8 cellular contexts compared by ENCODE assay signal in genomic region chr5:150112211-150113046, GRCh38. TPM values are rescaled to one million over a fixed set of nuclear protein-coding genes. Genes with fewer than 3 reads are reported as not detected.
DNase-seq lines count a peak whose midpoint lies in the region; ATAC-seq, FAIRE-seq and TF ChIP-seq lines count a peak whose summit lies in the region.
"Had no signal": no experiment of that assay in that cellular context is flagged by ENCODE, and none has a peak within 500 bp of the region (broad histone marks: within the 10 kb centered on the region; RNA-seq: fewer than 3 reads in every experiment).

No MANE protein-coding gene starts in this region.

- no peak for TF ChIP-seq CTCF in HFFc6 (IDR thresholded peaks at IDR 0.05)
- no peak for TF ChIP-seq CTCF in MCF 10A (IDR thresholded peaks at IDR 0.05; ENCODE audit: unreplicated experiment)
- TF ChIP-seq CTCF in HepG2 (CRISPR knock-in tag; IDR thresholded peaks at IDR 0.05) = no peak

- 7% methylated on average over 6 of the region's 6 CpGs for WGBS in HepG2 (ENCODE audit: low lambda C conversion rate)

- peaks cover 2 to 22% of the 10 kb centered on the region in 2 experiments; a peak in 2 of 5 replicates for H3K27me3 ChIP-seq in HepG2 (ENCODE audit: control insufficient read depth in 1 of 2, insufficient read depth in 2 of 2, low read length in 2 of 2)

- in situ Hi-C loops in HepG2 (cut with HindIII; ENCODE audit: extremely low pct_ligation_motif_present, low pct_unique_long_range_greater_than_20kb) = no loop called here

- CTCF ChIA-PET in MCF 10A (lab: Yijun Ruan, JAX) (interaction anchor here (0.6 to 3.2 kb wide), 11 partner anchors 10 to 869 kb away, joined by 3 to 32 read pairs (median 4); no protein-coding TSS in a partner anchor), HepG2 (lab: Yijun Ruan, JAX; ENCODE audit: low intra/inter-chr PET ratio, low total read pairs) (no interaction called here)
- CTCF ChIA-PET in activated naive CD4-positive, alpha-beta T cell treated with anti-CD3 and anti-CD28 coated beads for 36 hours (lab: Charles Lee) = interaction anchor here (0.6 to 1.3 kb wide), 3 partner anchors 37 to 260 kb away, joined by 3 to 4 read pairs (median 4); no protein-coding TSS in a partner anchor

- no peak for TF ChIP-seq POLR2A in HepG2 (IDR thresholded peaks at IDR 0.05; ENCODE audit: insufficient read depth in 1 of 2, low read depth in 2 of 2, low read length in 2 of 2)

- FAIRE-seq in HepG2 (lab: Jason Lieb, UNC) = no peak
- no peak for FAIRE-seq in urothelium cell line (lab: Jason Lieb, UNC)
- FAIRE-seq: endothelial cell of umbilical vein had no signal

- DNase-seq in HFFc6 = peak; percentile 89
- peak; percentile 93 for DNase-seq in MCF 10A (ENCODE audit: unreplicated experiment)
- DNase-seq in HepG2 (ENCODE audit: low spot score) = no peak
- peak; percentile 87 for DNase-seq in urothelium cell line (ENCODE audit: low spot score)
- no peak for DNase-seq in activated naive CD4-positive, alpha-beta T cell treated with anti-CD3 and anti-CD28 coated beads for 36 hours
- no peak for DNase-seq in NCI-H1092 treated with DMSO at 0.1 percent for 48 hours (lab: John Stamatoyannopoulos, UW)

- no peaks in the 10 kb centered on the region for H3K36me3 ChIP-seq in HepG2 (replicated peaks in 1 of 2; ENCODE audit: control insufficient read depth in 1 of 2, insufficient read depth in 2 of 2, low read length in 2 of 2)

- no peak for TF ChIP-seq RAD21 in HepG2 (CRISPR knock-in tag; IDR thresholded peaks at IDR 0.05)

- POLR2A ChIA-PET in MCF 10A (lab: Yijun Ruan, JAX) (interaction anchor here (0.6 to 2.5 kb wide), 9 partner anchors 11 to 208 kb away, joined by 3 to 16 read pairs (median 5); partner anchors contain the start of genes HMGXB3 and TIGD6), HepG2 (lab: Yijun Ruan, JAX) (no interaction called here)

- H3K9me3 Mint-ChIP-seq in HFFc6 = no peaks in the 10 kb centered on the region
- H3K9me3 Mint-ChIP-seq in MCF 10A (ENCODE audit: unreplicated experiment) = no peaks in the 10 kb centered on the region
- no peaks in the 10 kb centered on the region for H3K9me3 Mint-ChIP-seq in activated naive CD4-positive, alpha-beta T cell treated with anti-CD3 and anti-CD28 coated beads for 36 hours

- H3K27ac Mint-ChIP-seq in HFFc6 (peak overlapping the region; percentile 85), MCF 10A (ENCODE audit: low read depth, unreplicated experiment) (peak overlapping the region; percentile 46)
- no peak overlapping the region for H3K27ac Mint-ChIP-seq in activated naive CD4-positive, alpha-beta T cell treated with anti-CD3 and anti-CD28 coated beads for 36 hours

- no TSS peak for BruUV-seq in MCF 10A (replicated peaks; lab: Mats Ljungman, UMichigan)
- no TSS peak for BruUV-seq in HepG2 (replicated peaks; lab: Mats Ljungman, UMichigan)

- no peak overlapping the region for H3K4me3 ChIP-seq in HepG2 (replicated peaks in 1 of 3; ENCODE audit: insufficient read depth in 1 of 3, low read depth in 2 of 3, low read length in 3 of 3)

- peaks cover 7% of the 10 kb centered on the region; the same call in 1 of the 2 replicates for H3K4me1 ChIP-seq in HepG2 (ENCODE audit: insufficient read depth, low read length)

- no peaks in the 10 kb centered on the region for H4K20me1 ChIP-seq in HepG2 (ENCODE audit: insufficient read depth, low read length)

- H3K79me2 ChIP-seq in HepG2 (ENCODE audit: insufficient read depth, low read length) = no peaks in the 10 kb centered on the region

- peaks cover 68% of the 10 kb centered on the region for H3K4me1 Mint-ChIP-seq in HFFc6 (ENCODE audit: low read depth)
- peaks cover 47% of the 10 kb centered on the region for H3K4me1 Mint-ChIP-seq in MCF 10A (ENCODE audit: insufficient read depth, unreplicated experiment)
- no peaks in the 10 kb centered on the region for H3K4me1 Mint-ChIP-seq in activated naive CD4-positive, alpha-beta T cell treated with anti-CD3 and anti-CD28 coated beads for 36 hours (ENCODE audit: low read depth)

- H3K4me3 Mint-ChIP-seq in HFFc6 (peak overlapping the region; percentile 43), MCF 10A (ENCODE audit: unreplicated experiment) (no peak overlapping the region)
- no peak overlapping the region for H3K4me3 Mint-ChIP-seq in activated naive CD4-positive, alpha-beta T cell treated with anti-CD3 and anti-CD28 coated beads for 36 hours

- H3K27ac ChIP-seq in HepG2 (ENCODE audit: extremely low read length, insufficient read depth, low read length) = no peak overlapping the region

- TF ChIP-seq EP300 in HepG2 (IDR thresholded peaks at IDR 0.05; ENCODE audit: low read depth in 2 of 2, low read length in 2 of 2) (no peak), HepG2 (CRISPR knock-in tag; IDR thresholded peaks at IDR 0.05; ENCODE audit: borderline replicate concordance) (no peak)

- H3K36me3 Mint-ChIP-seq in HFFc6 (ENCODE audit: low read depth) (peaks cover 10% of the 10 kb centered on the region), MCF 10A (ENCODE audit: insufficient read depth, unreplicated experiment) (no peaks in the 10 kb centered on the region)
- H3K36me3 Mint-ChIP-seq in activated naive CD4-positive, alpha-beta T cell treated with anti-CD3 and anti-CD28 coated beads for 36 hours (ENCODE audit: low read depth) = no peaks in the 10 kb centered on the region

- peaks cover 18% of the 10 kb centered on the region for H3K27me3 Mint-ChIP-seq in HFFc6 (ENCODE audit: insufficient read depth)
- H3K27me3 Mint-ChIP-seq in MCF 10A (ENCODE audit: insufficient read depth, unreplicated experiment) = no peaks in the 10 kb centered on the region
- no peaks in the 10 kb centered on the region for H3K27me3 Mint-ChIP-seq in activated naive CD4-positive, alpha-beta T cell treated with anti-CD3 and anti-CD28 coated beads for 36 hours (ENCODE audit: low read depth)

- H3K4me2 ChIP-seq in HepG2 (ENCODE audit: low read depth, low read length) = no peak overlapping the region

- H2AFZ ChIP-seq in HepG2 (ENCODE audit: low read length) = no peak overlapping the region

- ATAC-seq in HepG2 (peak; percentile 21), GM19324 (IDR thresholded peaks at IDR 0.05; ENCODE audit: low FRiP score, unreplicated experiment) (no peak)

- no peaks in the 10 kb centered on the region for H3K9me3 ChIP-seq in HepG2 (ENCODE audit: low read length)

- intact Hi-C loops in MCF 10A (cut with micrococcal nuclease) (loop anchor here (2.0 to 10.0 kb wide), 3 partner anchors 75 to 478 kb away; partner anchors contain the start of genes HMGXB3 and TIGD6), HepG2 (cut with micrococcal nuclease; ENCODE audit: unreplicated experiment) (no loop called here)
- intact Hi-C loops in activated naive CD4-positive, alpha-beta T cell treated with anti-CD3 and anti-CD28 coated beads for 36 hours (cut with micrococcal nuclease) = no loop called here

- no peak overlapping the region for H3K9ac ChIP-seq in HepG2 (ENCODE audit: insufficient read depth, low read depth, low read length)

RNA-seq across cellular contexts. Expression of gene CSF1R, which starts 26.1 kb away (rescaled TPM):
- 1 to 10 TPM in 2 of 6 experiments, under 1 TPM in 4; 0.26 to 1.5 (median 0.78) TPM for total RNA-seq in HFFc6 (2021; fragmentation: NEBNext Ultra II Directional; extraction: Animal tissue kit (Norgen Biotek cat#: 25700))
- total RNA-seq in MCF 10A (2022) = 0.88 and 1.6 TPM in 2 replicates
- total RNA-seq in HepG2 (2016; rRNA removed; fragmentation: Illumina TruSeq; extraction: Trizol) = not detected in 2 replicates
- total RNA-seq in HepG2 (2016; cell fraction: cytosol; rRNA removed; fragmentation: Illumina TruSeq; extraction: Trizol; ENCODE audit: low read depth) = not detected in 2 replicates
- not detected in 2 replicates for total RNA-seq in HepG2 (2016; cell fraction: insoluble cytoplasmic fraction; rRNA removed; fragmentation: Illumina TruSeq; extraction: Trizol)
- total RNA-seq in HepG2 (2016; cell fraction: membrane; rRNA removed; fragmentation: Illumina TruSeq; extraction: Trizol) = not detected in 2 replicates
- total RNA-seq in HepG2 (2016; cell fraction: nucleus; rRNA removed; fragmentation: Illumina TruSeq; extraction: Trizol) = not detected in 2 replicates
- 0.01 TPM in 1 of 2 replicates, not detected in the other for polyA plus RNA-seq in HepG2 (2011; rRNA removed)
- polyA plus RNA-seq in HepG2 (2011; cell fraction: cytosol; rRNA removed) = 0.01 TPM in 1 of 2 replicates, not detected in the other
- 0.03 TPM in 1 of 2 replicates, not detected in the other for polyA plus RNA-seq in HepG2 (2011; cell fraction: nucleus; rRNA removed)
- polyA plus RNA-seq in HepG2 (2012) = 0.07 TPM in 1 of 2 replicates, not detected in the other
- not detected in 2 replicates for polyA plus RNA-seq in HepG2 (2016; cell fraction: cytosol; fragmentation: Illumina TruSeq; extraction: Trizol; ENCODE audit: low read depth)
- not detected in 2 replicates for polyA plus RNA-seq in HepG2 (2016; cell fraction: insoluble cytoplasmic fraction; fragmentation: Illumina TruSeq; extraction: Trizol; ENCODE audit: low read depth)
- not detected in 2 replicates for polyA plus RNA-seq in HepG2 (2016; cell fraction: membrane; fragmentation: Illumina TruSeq; extraction: Trizol; ENCODE audit: low read depth)
- polyA plus RNA-seq in HepG2 (2016; cell fraction: nucleus; fragmentation: Illumina TruSeq; extraction: Trizol; ENCODE audit: insufficient read depth, low read depth) = not detected in 2 replicates
- polyA minus RNA-seq in HepG2 (2011; rRNA and poly(A)+ RNA removed; ENCODE audit: low replicate concordance) = 0.58 TPM in 1 of 2 replicates, not detected in the other
- polyA minus RNA-seq in HepG2 (2011; cell fraction: cytosol; rRNA and poly(A)+ RNA removed) = not detected in 2 replicates
- polyA minus RNA-seq in HepG2 (2011; cell fraction: nucleus; rRNA and poly(A)+ RNA removed) = not detected in 2 replicates
- total RNA-seq in activated naive CD4-positive, alpha-beta T cell treated with anti-CD3 and anti-CD28 coated beads for 36 hours = 1 to 10 TPM in 1 of 2 experiments, under 1 TPM in 1; 0.94 to 1.8 TPM
- total RNA-seq: endothelial cell of umbilical vein had no signal
- polyA plus RNA-seq: endothelial cell of umbilical vein had no signal

RNA-seq across cellular contexts. Expression of gene PDGFRB, which starts 43.2 kb away (rescaled TPM):
- total RNA-seq in HFFc6 (2021; fragmentation: NEBNext Ultra II Directional; extraction: Animal tissue kit (Norgen Biotek cat#: 25700)) = 100 to 1,000 TPM; 137 to 208 (median 180) TPM
- 0.07 and 0.63 TPM in 2 replicates for total RNA-seq in MCF 10A (2022)
- total RNA-seq in HepG2 (2016; rRNA removed; fragmentation: Illumina TruSeq; extraction: Trizol) = 1.5 and 4.0 TPM in 2 replicates
- 1.3 and 1.5 TPM in 2 replicates for total RNA-seq in HepG2 (2016; cell fraction: cytosol; rRNA removed; fragmentation: Illumina TruSeq; extraction: Trizol; ENCODE audit: low read depth)
- 2.3 and 5.0 TPM in 2 replicates for total RNA-seq in HepG2 (2016; cell fraction: insoluble cytoplasmic fraction; rRNA removed; fragmentation: Illumina TruSeq; extraction: Trizol)
- total RNA-seq in HepG2 (2016; cell fraction: membrane; rRNA removed; fragmentation: Illumina TruSeq; extraction: Trizol) = 2.2 and 3.9 TPM in 2 replicates
- total RNA-seq in HepG2 (2016; cell fraction: nucleus; rRNA removed; fragmentation: Illumina TruSeq; extraction: Trizol) = 3.0 and 4.6 TPM in 2 replicates
- polyA plus RNA-seq in HepG2 (2011; rRNA removed) = 15.3 and 21.0 TPM in 2 replicates
- 8.7 and 14.4 TPM in 2 replicates for polyA plus RNA-seq in HepG2 (2011; cell fraction: cytosol; rRNA removed)
- polyA plus RNA-seq in HepG2 (2011; cell fraction: nucleus; rRNA removed) = 26.2 and 40.5 TPM in 2 replicates
- polyA plus RNA-seq in HepG2 (2012) = 6.3 and 14.3 TPM in 2 replicates
- 0.71 and 1.4 TPM in 2 replicates for polyA plus RNA-seq in HepG2 (2016; cell fraction: cytosol; fragmentation: Illumina TruSeq; extraction: Trizol; ENCODE audit: low read depth)
- polyA plus RNA-seq in HepG2 (2016; cell fraction: insoluble cytoplasmic fraction; fragmentation: Illumina TruSeq; extraction: Trizol; ENCODE audit: low read depth) = 1.6 TPM in 2 replicates
- polyA plus RNA-seq in HepG2 (2016; cell fraction: membrane; fragmentation: Illumina TruSeq; extraction: Trizol; ENCODE audit: low read depth) = 1.5 and 1.7 TPM in 2 replicates
- 3.9 TPM in 2 replicates for polyA plus RNA-seq in HepG2 (2016; cell fraction: nucleus; fragmentation: Illumina TruSeq; extraction: Trizol; ENCODE audit: insufficient read depth, low read depth)
- 9.0 and 60.1 TPM in 2 replicates for polyA minus RNA-seq in HepG2 (2011; rRNA and poly(A)+ RNA removed; ENCODE audit: low replicate concordance)
- 6.6 and 10.6 TPM in 2 replicates for polyA minus RNA-seq in HepG2 (2011; cell fraction: cytosol; rRNA and poly(A)+ RNA removed)
- 24.5 and 47.1 TPM in 2 replicates for polyA minus RNA-seq in HepG2 (2011; cell fraction: nucleus; rRNA and poly(A)+ RNA removed)
- total RNA-seq in activated naive CD4-positive, alpha-beta T cell treated with anti-CD3 and anti-CD28 coated beads for 36 hours = 1 to 10 TPM in 1 of 2 experiments, under 1 TPM in 1; 0.14 to 1.0 TPM

RNA-seq across cellular contexts. Expression of gene CDX1, which starts 54.1 kb away (rescaled TPM):
- total RNA-seq in HFFc6 (2021; fragmentation: NEBNext Ultra II Directional; extraction: Animal tissue kit (Norgen Biotek cat#: 25700)) = under 1 TPM in 1 of 6 experiments, not detected in 5; 0.11 TPM
- total RNA-seq in MCF 10A (2022) (not detected in 2 replicates), HepG2 (2016; rRNA removed; fragmentation: Illumina TruSeq; extraction: Trizol) (not detected in 2 replicates)
- not detected in 2 replicates for total RNA-seq in HepG2 (2016; cell fraction: cytosol; rRNA removed; fragmentation: Illumina TruSeq; extraction: Trizol; ENCODE audit: low read depth)
- total RNA-seq in HepG2 (2016; cell fraction: insoluble cytoplasmic fraction; rRNA removed; fragmentation: Illumina TruSeq; extraction: Trizol) = not detected in 2 replicates
- total RNA-seq in HepG2 (2016; cell fraction: membrane; rRNA removed; fragmentation: Illumina TruSeq; extraction: Trizol) = not detected in 2 replicates
- not detected in 2 replicates for total RNA-seq in HepG2 (2016; cell fraction: nucleus; rRNA removed; fragmentation: Illumina TruSeq; extraction: Trizol)
- 0.05 TPM in 1 of 2 replicates, not detected in the other for polyA plus RNA-seq in HepG2 (2011; rRNA removed)
- polyA plus RNA-seq in HepG2 (2011; cell fraction: cytosol; rRNA removed) = not detected in 2 replicates
- not detected in 2 replicates for polyA plus RNA-seq in HepG2 (2011; cell fraction: nucleus; rRNA removed)
- polyA plus RNA-seq in HepG2 (2012) = not detected in 2 replicates
- polyA plus RNA-seq in HepG2 (2016; cell fraction: cytosol; fragmentation: Illumina TruSeq; extraction: Trizol; ENCODE audit: low read depth) = not detected in 2 replicates
- polyA plus RNA-seq in HepG2 (2016; cell fraction: insoluble cytoplasmic fraction; fragmentation: Illumina TruSeq; extraction: Trizol; ENCODE audit: low read depth) = not detected in 2 replicates
- polyA plus RNA-seq in HepG2 (2016; cell fraction: membrane; fragmentation: Illumina TruSeq; extraction: Trizol; ENCODE audit: low read depth) = not detected in 2 replicates
- polyA plus RNA-seq in HepG2 (2016; cell fraction: nucleus; fragmentation: Illumina TruSeq; extraction: Trizol; ENCODE audit: insufficient read depth, low read depth) = not detected in 2 replicates
- not detected in 2 replicates for polyA minus RNA-seq in HepG2 (2011; rRNA and poly(A)+ RNA removed; ENCODE audit: low replicate concordance)
- not detected in 2 replicates for polyA minus RNA-seq in HepG2 (2011; cell fraction: cytosol; rRNA and poly(A)+ RNA removed)
- not detected in 2 replicates for polyA minus RNA-seq in HepG2 (2011; cell fraction: nucleus; rRNA and poly(A)+ RNA removed)
- not detected for total RNA-seq in activated naive CD4-positive, alpha-beta T cell treated with anti-CD3 and anti-CD28 coated beads for 36 hours
- total RNA-seq: endothelial cell of umbilical vein had no signal
- polyA plus RNA-seq: endothelial cell of umbilical vein had no signal

Comparison
In these comparisons a context has a peak if more than half of its experiments do, and no peak if none do; other contexts are left out.
1. DNase-seq: peak in HFFc6 (single experiment), MCF 10A (single experiment) and urothelium cell line (single experiment); none in HepG2 (single experiment), activated naive CD4-positive, alpha-beta T cell treated with anti-CD3 and anti-CD28 coated beads for 36 hours (single experiment) and NCI-H1092 treated with DMSO at 0.1 percent for 48 hours (single experiment).
2. RNA of gene PDGFRB, which starts 43.2 kb away (total RNA-seq): 137 to 208 TPM in HFFc6; 1.3 to 5.0 TPM in HepG2, 0.14 to 1.0 TPM in activated naive CD4-positive, alpha-beta T cell treated with anti-CD3 and anti-CD28 coated beads for 36 hours and 0.07 to 0.63 TPM in MCF 10A; every median in the first group is over 10 times any median in the second.